In genomic region chr12:79590751-79591150, GRCh38 we compare ENCODE assay signal across 2 cellular contexts.
TF ChIP-seq lines count a peak whose summit lies in the region.

No MANE protein-coding gene starts in this region.

TF ChIP-seq in HCT116, 20 proteins besides CTCF, POLR2A, EP300 and RAD21:
- TF ChIP-seq ZNF274 (IDR thresholded peaks at IDR 0.05; ENCODE audit: low read depth, low read length) (no peak), EZH2phosphoT487 (IDR thresholded peaks at IDR 0.05; ENCODE audit: borderline replicate concordance) (no peak), EZH2 (IDR thresholded peaks at IDR 0.05) (no peak), SRF (IDR thresholded peaks at IDR 0.05; ENCODE audit: low read depth) (no peak), CEBPB (IDR thresholded peaks at IDR 0.05; ENCODE audit: low read depth) (no peak), ZFX (IDR thresholded peaks at IDR 0.05) (no peak)
- TF ChIP-seq, protein P1, sequence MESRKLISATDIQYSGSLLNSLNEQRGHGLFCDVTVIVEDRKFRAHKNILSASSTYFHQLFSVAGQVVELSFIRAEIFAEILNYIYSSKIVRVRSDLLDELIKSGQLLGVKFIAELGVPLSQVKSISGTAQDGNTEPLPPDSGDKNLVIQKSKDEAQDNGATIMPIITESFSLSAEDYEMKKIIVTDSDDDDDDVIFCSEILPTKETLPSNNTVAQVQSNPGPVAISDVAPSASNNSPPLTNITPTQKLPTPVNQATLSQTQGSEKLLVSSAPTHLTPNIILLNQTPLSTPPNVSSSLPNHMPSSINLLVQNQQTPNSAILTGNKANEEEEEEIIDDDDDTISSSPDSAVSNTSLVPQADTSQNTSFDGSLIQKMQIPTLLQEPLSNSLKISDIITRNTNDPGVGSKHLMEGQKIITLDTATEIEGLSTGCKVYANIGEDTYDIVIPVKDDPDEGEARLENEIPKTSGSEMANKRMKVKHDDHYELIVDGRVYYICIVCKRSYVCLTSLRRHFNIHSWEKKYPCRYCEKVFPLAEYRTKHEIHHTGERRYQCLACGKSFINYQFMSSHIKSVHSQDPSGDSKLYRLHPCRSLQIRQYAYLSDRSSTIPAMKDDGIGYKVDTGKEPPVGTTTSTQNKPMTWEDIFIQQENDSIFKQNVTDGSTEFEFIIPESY (IDR thresholded peaks at IDR 0.05; ENCODE audit: extremely low read depth, insufficient replicate concordance, low read length) = no peak

TF ChIP-seq in HepG2, 621 proteins besides CTCF, POLR2A, EP300 and RAD21:
- TF ChIP-seq IRF9 (CRISPR knock-in tag; IDR thresholded peaks at IDR 0.05; ENCODE audit: borderline replicate concordance) = no peak
- no peak for TF ChIP-seq RELA (CRISPR knock-in tag; IDR thresholded peaks at IDR 0.05)
- TF ChIP-seq FOXC1 (CRISPR knock-in tag; IDR thresholded peaks at IDR 0.05; ENCODE audit: borderline replicate concordance) = no peak
- TF ChIP-seq ZNF652 (CRISPR knock-in tag; IDR thresholded peaks at IDR 0.05; ENCODE audit: borderline replicate concordance, low read depth) = no peak
- no peak for TF ChIP-seq GLI4 (CRISPR knock-in tag; IDR thresholded peaks at IDR 0.05; ENCODE audit: borderline replicate concordance)
- no peak for TF ChIP-seq CENPT (CRISPR knock-in tag; IDR thresholded peaks at IDR 0.05; ENCODE audit: low read depth)
- TF ChIP-seq KDM4B (CRISPR knock-in tag; IDR thresholded peaks at IDR 0.05) = no peak
- no peak for TF ChIP-seq ZKSCAN5 (CRISPR knock-in tag; IDR thresholded peaks at IDR 0.05)
- no peak for TF ChIP-seq U2AF1 (optimal IDR thresholded peaks at IDR 0.05; ENCODE audit: low read depth, low read length)
- no peak for TF ChIP-seq ARNTL (CRISPR knock-in tag; IDR thresholded peaks at IDR 0.05)
- no peak for TF ChIP-seq TGIF2 (CRISPR knock-in tag; IDR thresholded peaks at IDR 0.05)
- no peak for TF ChIP-seq HNRNPH1 (optimal IDR thresholded peaks at IDR 0.05; ENCODE audit: low read depth, low read length)
- no peak for TF ChIP-seq RARG (CRISPR knock-in tag; IDR thresholded peaks at IDR 0.05; ENCODE audit: low read depth)
- TF ChIP-seq, protein P2, sequence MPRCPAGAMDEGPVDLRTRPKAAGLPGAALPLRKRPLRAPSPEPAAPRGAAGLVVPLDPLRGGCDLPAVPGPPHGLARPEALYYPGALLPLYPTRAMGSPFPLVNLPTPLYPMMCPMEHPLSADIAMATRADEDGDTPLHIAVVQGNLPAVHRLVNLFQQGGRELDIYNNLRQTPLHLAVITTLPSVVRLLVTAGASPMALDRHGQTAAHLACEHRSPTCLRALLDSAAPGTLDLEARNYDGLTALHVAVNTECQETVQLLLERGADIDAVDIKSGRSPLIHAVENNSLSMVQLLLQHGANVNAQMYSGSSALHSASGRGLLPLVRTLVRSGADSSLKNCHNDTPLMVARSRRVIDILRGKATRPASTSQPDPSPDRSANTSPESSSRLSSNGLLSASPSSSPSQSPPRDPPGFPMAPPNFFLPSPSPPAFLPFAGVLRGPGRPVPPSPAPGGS (CRISPR knock-in tag; IDR thresholded peaks at IDR 0.05) = no peak
- TF ChIP-seq ZNF354B (CRISPR knock-in tag; IDR thresholded peaks at IDR 0.05) = no peak
- TF ChIP-seq ASH2L (IDR thresholded peaks at IDR 0.05; ENCODE audit: insufficient read length, low read depth, low read length) = no peak
TF ChIP-seq in HepG2: peak in this region for 0.
